15 cellular contexts compared by ENCODE assay signal in genomic region chr18:13260927-13261471, GRCh38. TPM values are rescaled to one million over a fixed set of nuclear protein-coding genes. Genes with fewer than 3 reads are reported as not detected.
DNase-seq lines count a peak whose midpoint lies in the region; ATAC-seq and TF ChIP-seq lines count a peak whose summit lies in the region.
"Had no signal": no experiment of that assay in that cellular context is flagged by ENCODE, and none has a peak within 500 bp of the region (broad histone marks: within the 10 kb centered on the region; RNA-seq: fewer than 3 reads in every experiment).

No MANE protein-coding gene starts in this region.

- H3K27me3 ChIP-seq in testis, result no peaks in the 10 kb centered on the region
- H3K27me3 ChIP-seq: brain microvascular endothelial cell had no signal

- H3K36me3 ChIP-seq in testis (ENCODE audit: low read depth, missing control alignments), result no peaks in the 10 kb centered on the region
- H3K36me3 ChIP-seq: brain microvascular endothelial cell had no signal

- no peak overlapping the region for H3K4me3 ChIP-seq in testis

- H3K36me3 Mint-ChIP-seq in activated CD8-positive, alpha-beta memory T cell treated with anti-CD3 and anti-CD28 coated beads, Interleukin-2, amount 10 ng/mL, durations not matched to agents 7 days and 5 days, result no peaks in the 10 kb centered on the region
- H3K36me3 Mint-ChIP-seq in chondrocyte (ENCODE audit: low read depth) (no peaks in the 10 kb centered on the region), nephron (ENCODE audit: low read depth) (no peaks in the 10 kb centered on the region), glutamatergic neuron (ENCODE audit: unreplicated experiment) (no peaks in the 10 kb centered on the region)
- H3K36me3 Mint-ChIP-seq: memory B cell had no signal

- no peak for ATAC-seq in activated CD8-positive, alpha-beta memory T cell treated with anti-CD3 and anti-CD28 coated beads, Interleukin-2, amount 10 ng/mL, durations not matched to agents 7 days and 5 days

- H3K27me3 Mint-ChIP-seq in activated CD8-positive, alpha-beta memory T cell treated with anti-CD3 and anti-CD28 coated beads, Interleukin-2, amount 10 ng/mL, durations not matched to agents 7 days and 5 days, result peaks cover 49% of the 10 kb centered on the region
- H3K27me3 Mint-ChIP-seq in chondrocyte (ENCODE audit: low read depth), result no peaks in the 10 kb centered on the region
- H3K27me3 Mint-ChIP-seq in nephron (ENCODE audit: low read depth), result no peaks in the 10 kb centered on the region
- peaks cover 5% of the 10 kb centered on the region for H3K27me3 Mint-ChIP-seq in glutamatergic neuron (ENCODE audit: unreplicated experiment)
- H3K27me3 Mint-ChIP-seq: activated CD4-positive, alpha-beta T cell treated with anti-CD3 and anti-CD28 coated beads, Interleukin-2, amount 10 ng/mL, durations not matched to agents 7 days and 5 days had no signal

- DNase-seq in activated CD8-positive, alpha-beta memory T cell treated with anti-CD3 and anti-CD28 coated beads, Interleukin-2, amount 50 U/mL, for 48 hours, result peak; percentile 44
- no peak for DNase-seq in activated CD8-positive, alpha-beta memory T cell treated with anti-CD3 and anti-CD28 coated beads, Interleukin-2, amount 10 ng/mL, durations not matched to agents 7 days and 5 days
- DNase-seq in chondrocyte (ENCODE audit: low spot score) (peak; percentile 24), testis (no peak), MV-4-11 (lab: John Stamatoyannopoulos, UW) (no peak), glutamatergic neuron (no peak), AG20443 (ENCODE audit: low spot score) (no peak)
- DNase-seq: activated CD4-positive, alpha-beta T cell treated with anti-CD3 and anti-CD28 coated beads, Interleukin-2, amount 10 ng/mL, durations not matched to agents 7 days and 5 days; brain microvascular endothelial cell; effector CD4-positive, alpha-beta T cell; NCI-H146; SHP77 treated with DMSO at 0.1 percent for 48 hours; T1000 had no signal

- no peak overlapping the region for H3K4me3 Mint-ChIP-seq in activated CD8-positive, alpha-beta memory T cell treated with anti-CD3 and anti-CD28 coated beads, Interleukin-2, amount 10 ng/mL, durations not matched to agents 7 days and 5 days
- H3K4me3 Mint-ChIP-seq in chondrocyte (ENCODE audit: unreplicated experiment) (peak overlapping the region; percentile 46), nephron (no peak overlapping the region), glutamatergic neuron (ENCODE audit: unreplicated experiment) (no peak overlapping the region)
- H3K4me3 Mint-ChIP-seq: activated CD4-positive, alpha-beta T cell treated with anti-CD3 and anti-CD28 coated beads, Interleukin-2, amount 10 ng/mL, durations not matched to agents 7 days and 5 days had no signal

- TF ChIP-seq POLR2A in testis (IDR thresholded peaks at IDR 0.05), result no peak

- H3K27ac Mint-ChIP-seq in activated CD8-positive, alpha-beta memory T cell treated with anti-CD3 and anti-CD28 coated beads, Interleukin-2, amount 10 ng/mL, durations not matched to agents 7 days and 5 days, result no peak overlapping the region
- H3K27ac Mint-ChIP-seq in chondrocyte (ENCODE audit: unreplicated experiment) (peak overlapping the region; percentile 84), nephron (peak overlapping the region; percentile 38 to 90 (median 68)), glutamatergic neuron (ENCODE audit: unreplicated experiment) (no peak overlapping the region)
- H3K27ac Mint-ChIP-seq: activated CD4-positive, alpha-beta T cell treated with anti-CD3 and anti-CD28 coated beads, Interleukin-2, amount 10 ng/mL, durations not matched to agents 7 days and 5 days; memory B cell had no signal

- WGBS in testis, 2 donors, result 60% methylated on average over 7 of the region's 7 CpGs

- H3K4me1 ChIP-seq in testis, result peaks cover 35% of the 10 kb centered on the region

- CTCF ChIA-PET in activated CD8-positive, alpha-beta memory T cell treated with anti-CD3 and anti-CD28 coated beads, Interleukin-2, amount 10 ng/mL, durations not matched to agents 7 days and 5 days (lab: Charles Lee), result no interaction called here

- peaks cover 12% of the 10 kb centered on the region for H3K4me1 Mint-ChIP-seq in activated CD8-positive, alpha-beta memory T cell treated with anti-CD3 and anti-CD28 coated beads, Interleukin-2, amount 10 ng/mL, durations not matched to agents 7 days and 5 days
- H3K4me1 Mint-ChIP-seq in chondrocyte (ENCODE audit: low read depth) (peaks cover 77% of the 10 kb centered on the region), nephron (peaks cover 59% of the 10 kb centered on the region), glutamatergic neuron (ENCODE audit: low read depth, unreplicated experiment) (no peaks in the 10 kb centered on the region)

- no peaks in the 10 kb centered on the region for H3K9me3 Mint-ChIP-seq in activated CD8-positive, alpha-beta memory T cell treated with anti-CD3 and anti-CD28 coated beads, Interleukin-2, amount 10 ng/mL, durations not matched to agents 7 days and 5 days (ENCODE audit: low read depth)
- no peaks in the 10 kb centered on the region for H3K9me3 Mint-ChIP-seq in chondrocyte (ENCODE audit: low read depth)
- H3K9me3 Mint-ChIP-seq in nephron, result no peaks in the 10 kb centered on the region
- H3K9me3 Mint-ChIP-seq in glutamatergic neuron (ENCODE audit: unreplicated experiment), result peaks cover 7% of the 10 kb centered on the region
- H3K9me3 Mint-ChIP-seq: activated CD4-positive, alpha-beta T cell treated with anti-CD3 and anti-CD28 coated beads, Interleukin-2, amount 10 ng/mL, durations not matched to agents 7 days and 5 days; memory B cell had no signal

- H3K9me3 ChIP-seq in testis, result no peaks in the 10 kb centered on the region

- peak overlapping the region; percentile 65 to 76 for H3K27ac ChIP-seq in testis
- H3K27ac ChIP-seq: brain microvascular endothelial cell had no signal

- intact Hi-C loops in testis (cut with DNase I; ENCODE audit: low total_unique reads), result no loop called here

- TF ChIP-seq CTCF in chondrocyte (IDR thresholded peaks at IDR 0.05) (no peak), nephron (IDR thresholded peaks at IDR 0.05; ENCODE audit: unreplicated experiment in 3 of 3) (no peak), testis (IDR thresholded peaks at IDR 0.05) (no peak), glutamatergic neuron (IDR thresholded peaks at IDR 0.05; ENCODE audit: partially characterized antibody, unreplicated experiment) (no peak)

RNA-seq across cellular contexts. Expression of gene LDLRAD4, which starts 42.4 kb away (rescaled TPM):
- 10 to 100 TPM; 33.9 to 44.5 TPM for total RNA-seq in activated CD8-positive, alpha-beta memory T cell treated with anti-CD3 and anti-CD28 coated beads, Interleukin-2, amount 10 ng/mL, durations not matched to agents 7 days and 5 days
- total RNA-seq in chondrocyte (78.2 to 229 TPM (median 80.5 TPM) in 3 replicates), testis (10 to 100 TPM; 25.9 to 42.2 TPM), glutamatergic neuron (ENCODE audit: unreplicated experiment) (0.29 TPM)
- polyA plus RNA-seq in testis (ENCODE audit: insufficient read depth, low read depth, low replicate concordance), result 22.0 TPM

Comparison
In these comparisons a context has a peak if more than half of its experiments do, and no peak if none do; other contexts are left out.
1. DNase-seq: peak in activated CD8-positive, alpha-beta memory T cell treated with anti-CD3 and anti-CD28 coated beads, Interleukin-2, amount 50 U/mL, for 48 hours (single experiment) and chondrocyte (single experiment); none in activated CD8-positive, alpha-beta memory T cell treated with anti-CD3 and anti-CD28 coated beads, Interleukin-2, amount 10 ng/mL, durations not matched to agents 7 days and 5 days (single experiment), testis (single experiment), MV-4-11 (single experiment), glutamatergic neuron (single experiment) and AG20443 (single experiment).
2. H3K27ac Mint-ChIP-seq: peak in chondrocyte (single experiment) and nephron (3 of 3); none in activated CD8-positive, alpha-beta memory T cell treated with anti-CD3 and anti-CD28 coated beads, Interleukin-2, amount 10 ng/mL, durations not matched to agents 7 days and 5 days (single experiment) and glutamatergic neuron (single experiment).
3. RNA of gene LDLRAD4, which starts 42.4 kb away (total RNA-seq): 78.2 to 229 TPM in chondrocyte, 33.9 to 44.5 TPM in activated CD8-positive, alpha-beta memory T cell treated with anti-CD3 and anti-CD28 coated beads, Interleukin-2, amount 10 ng/mL, durations not matched to agents 7 days and 5 days and 25.9 to 42.2 TPM in testis; 0.29 TPM in glutamatergic neuron (single experiment); every median in the first group is over 10 times any median in the second.